Comparison of ENCODE assay signal across 17 cellular contexts in genomic region chr18:59148192-59148591, GRCh38. TPM values are rescaled to one million over a fixed set of nuclear protein-coding genes. Genes with fewer than 3 reads are reported as not detected.
DNase-seq lines count a peak whose midpoint lies in the region; ATAC-seq and TF ChIP-seq lines count a peak whose summit lies in the region.
"Had no signal": no experiment of that assay in that cellular context is flagged by ENCODE, and none has a peak within 500 bp of the region (broad histone marks: within the 10 kb centered on the region; RNA-seq: fewer than 3 reads in every experiment).

No MANE protein-coding gene starts in this region.

- no peaks in the 10 kb centered on the region for H3F3A ChIP-seq in neural progenitor cell (ENCODE audit: low read depth)

- peaks cover 4% of the 10 kb centered on the region for H3K27me3 Mint-ChIP-seq in neural progenitor cell (ENCODE audit: insufficient read depth, low read depth)
- H3K27me3 Mint-ChIP-seq: brain had no signal

- H3K36me3 Mint-ChIP-seq in neural progenitor cell = peaks cover 2% of the 10 kb centered on the region

- no peaks in the 10 kb centered on the region for H3K4me1 ChIP-seq in neural progenitor cell
- H3K4me1 ChIP-seq: BE2C had no signal

- ATAC-seq in GM18867 (IDR thresholded peaks at IDR 0.05; ENCODE audit: unreplicated experiment) = no peak
- ATAC-seq: heart right ventricle, PC-3, right lobe of liver had no signal

- no peaks in the 10 kb centered on the region for H3K9me3 Mint-ChIP-seq in neural progenitor cell
- H3K9me3 Mint-ChIP-seq: brain had no signal

- no peak overlapping the region for H3K27ac ChIP-seq in neural progenitor cell
- H3K27ac ChIP-seq: right lobe of liver, thoracic aorta had no signal

- H3K9ac ChIP-seq in neural progenitor cell = no peak overlapping the region

- peak; percentile 47 for DNase-seq in NCI-H1092 (lab: John Stamatoyannopoulos, UW)
- peak; percentile 78 to 94 for DNase-seq in NCI-H2081 (lab: John Stamatoyannopoulos, UW)
- peak; percentile 74 for DNase-seq in NCI-H774 (lab: John Stamatoyannopoulos, UW)
- DNase-seq in neural progenitor cell (ENCODE audit: low spot score) = no peak
- no peak for DNase-seq in pons (ENCODE audit: low spot score)
- DNase-seq in 8988T = no peak
- DNase-seq: activated naive CD4-positive, alpha-beta T cell treated with anti-CD3 and anti-CD28 coated beads, Interleukin-2, amount 50 U/mL, for 16 hours; BE2C; dermis blood vessel endothelial cell; heart right ventricle; NCI-H1930; PC-3; right lobe of liver; stimulated activated CD4-positive, alpha-beta T cell treated with anti-CD3 and anti-CD28 coated beads, Interleukin-1b, Interleukin-23, amount 100 ng/mL, for 48 hours had no signal

- peak overlapping the region; percentile 58 for H3K27ac Mint-ChIP-seq in neural progenitor cell
- H3K27ac Mint-ChIP-seq: brain had no signal

- no peak overlapping the region for H3K4me3 Mint-ChIP-seq in neural progenitor cell
- H3K4me3 Mint-ChIP-seq: brain had no signal

- peaks cover 20% of the 10 kb centered on the region for H3K79me2 ChIP-seq in neural progenitor cell (ENCODE audit: low read depth)

- H4K20me1 ChIP-seq in neural progenitor cell (ENCODE audit: low read depth) = no peaks in the 10 kb centered on the region

- H3K9me3 ChIP-seq in neural progenitor cell (ENCODE audit: low read depth) = no peaks in the 10 kb centered on the region
- H3K9me3 ChIP-seq: BE2C, heart right ventricle, right lobe of liver, thoracic aorta had no signal

- no peaks in the 10 kb centered on the region for H3K36me3 ChIP-seq in neural progenitor cell
- H3K36me3 ChIP-seq: BE2C, thoracic aorta had no signal

- H3K4me3 ChIP-seq in neural progenitor cell = no peak overlapping the region
- H3K4me3 ChIP-seq: heart right ventricle, right lobe of liver, thoracic aorta had no signal

- no peak overlapping the region for H2AFZ ChIP-seq in neural progenitor cell (replicated peaks)

- TF ChIP-seq CTCF in neural progenitor cell (IDR thresholded peaks at IDR 0.05) = no peak

- H3K27me3 ChIP-seq in neural progenitor cell = no peaks in the 10 kb centered on the region
- H3K27me3 ChIP-seq: BE2C, heart right ventricle, right lobe of liver had no signal

- no peak overlapping the region for H3K4me2 ChIP-seq in neural progenitor cell

- H3K4me1 Mint-ChIP-seq in neural progenitor cell = peaks cover 6% of the 10 kb centered on the region

RNA-seq across cellular contexts. Expression of gene SEC11C, which starts 8.5 kb away (rescaled TPM):
- 26.7 and 53.4 TPM in 2 replicates for total RNA-seq in neural progenitor cell (ENCODE audit: low replicate concordance)

Comparison
In these comparisons a context has a peak if more than half of its experiments do, and no peak if none do; other contexts are left out.
1. DNase-seq: peak in NCI-H1092 (single experiment), NCI-H2081 (2 of 2) and NCI-H774 (single experiment); none in neural progenitor cell (single experiment), pons (single experiment) and 8988T (single experiment).